ENCODE assay signal across 10 cellular contexts in genomic region chr17:81487089-81487486, GRCh38. TPM values are rescaled to one million over a fixed set of nuclear protein-coding genes. Genes with fewer than 3 reads are reported as not detected.
A peak's percentile ranks its signal among the peaks of the same experiment; 100 is the strongest.
DNase-seq lines count a peak whose midpoint lies in the region; ATAC-seq and TF ChIP-seq lines count a peak whose summit lies in the region.
"Had no signal": no experiment of that assay in that cellular context is flagged by ENCODE, and none has a peak within 500 bp of the region (broad histone marks: within the 10 kb centered on the region; RNA-seq: fewer than 3 reads in every experiment).

No MANE protein-coding gene starts in this region.

- peak overlapping the region in 9 of 12 donors; percentile 60 to 91 (median 79) for H3K4me3 ChIP-seq in heart left ventricle
- H3K4me3 ChIP-seq in heart right ventricle, result peak overlapping the region in 5 of 10 donors; percentile 69 to 84 (median 79)
- peak overlapping the region; percentile 74 for H3K4me3 ChIP-seq in lower lobe of right lung

- TF ChIP-seq POLR2A in heart left ventricle (IDR thresholded peaks at IDR 0.05), result no peak

- H3K27ac ChIP-seq in heart left ventricle (peak overlapping the region in 1 of 12 donors; percentile 96), heart right ventricle (peak overlapping the region in 1 of 10 donors; percentile 39), lower lobe of right lung (no peak overlapping the region)

- no peaks in the 10 kb centered on the region for H3K27me3 ChIP-seq in heart left ventricle
- peaks cover 0 to 21% (median 0%) of the 10 kb centered on the region in 7 donors for H3K27me3 ChIP-seq in heart right ventricle
- no peaks in the 10 kb centered on the region for H3K27me3 ChIP-seq in lower lobe of right lung (ENCODE audit: low read depth)

- ATAC-seq in heart left ventricle (no peak), heart right ventricle (no peak), T-helper 17 cell (no peak), lower lobe of right lung (no peak), HG02623 (IDR thresholded peaks at IDR 0.05; ENCODE audit: unreplicated experiment) (no peak)

- TF ChIP-seq CTCF in heart left ventricle (IDR thresholded peaks at IDR 0.05) (no peak), heart right ventricle (IDR thresholded peaks at IDR 0.05) (no peak), lower lobe of right lung (IDR thresholded peaks at IDR 0.05) (no peak), type B pancreatic cell (conservative IDR thresholded peaks at IDR 0.05) (no peak)

- peaks cover 0 to 53% (median 35%) of the 10 kb centered on the region in 12 donors for H3K4me1 ChIP-seq in heart left ventricle
- peaks cover 10 to 57% (median 47%) of the 10 kb centered on the region in 9 donors for H3K4me1 ChIP-seq in heart right ventricle
- H3K4me1 ChIP-seq in lower lobe of right lung, result peaks cover 34% of the 10 kb centered on the region

- intact Hi-C loops in heart left ventricle (cut with DNase I), result loop anchor here in 4 of 10 donors (2.0 to 10.0 kb wide), 3 partner anchors 65 to 192 kb away; partner anchors contain the start of genes SLC38A10 (in 2 of the 4), BAHCC1 (in 1 of the 4) and FAAP100 (in 1 of the 4)
- intact Hi-C loops in heart right ventricle (cut with DNase I), result loop anchor here in 6 of 10 donors (2.0 to 10.0 kb wide), 5 partner anchors 82 to 342 kb away; partner anchors contain the start of gene SLC38A10 (in 2 of the 6)
- intact Hi-C loops in lower lobe of right lung (cut with DNase I), result no loop called here

- H3K36me3 Mint-ChIP-seq in T-helper 17 cell (ENCODE audit: low read depth) (no peaks in the 10 kb centered on the region), type B pancreatic cell (no peaks in the 10 kb centered on the region)

- H3K4me3 Mint-ChIP-seq in T-helper 17 cell (peak overlapping the region; percentile 75), type B pancreatic cell (peak overlapping the region; percentile 59)

- H3K27me3 Mint-ChIP-seq in T-helper 17 cell, result peaks cover 9% of the 10 kb centered on the region
- peaks cover 13% of the 10 kb centered on the region for H3K27me3 Mint-ChIP-seq in type B pancreatic cell

- H3K4me1 Mint-ChIP-seq in T-helper 17 cell (peaks cover 6% of the 10 kb centered on the region), type B pancreatic cell (ENCODE audit: unreplicated experiment) (peaks cover 33% of the 10 kb centered on the region)

- no peaks in the 10 kb centered on the region for H3K9me3 Mint-ChIP-seq in type B pancreatic cell

- H3K9me3 ChIP-seq in heart left ventricle (no peaks in the 10 kb centered on the region), heart right ventricle (no peaks in the 10 kb centered on the region), T-helper 17 cell (ENCODE audit: control insufficient read depth, low read length, poor library complexity, severe bottlenecking) (no peaks in the 10 kb centered on the region), lower lobe of right lung (no peaks in the 10 kb centered on the region)

- DNase-seq in heart left ventricle (no peak), heart right ventricle (no peak), T-helper 17 cell (no peak), lower lobe of right lung (no peak), type B pancreatic cell (ENCODE audit: extremely low spot score, unreplicated experiment) (no peak), DMS 273 treated with DMSO at 0.1 percent for 48 hours (lab: John Stamatoyannopoulos, UW) (no peak)
- no peak for DNase-seq in NK-92 treated with Interleukin-12 subunit alpha and Interleukin-12 subunit beta, amount 100 ng/mL, for 24 hours (lab: John Stamatoyannopoulos, UW)
- DNase-seq: NCI-H187 treated with DMSO at 0.1 percent for 48 hours had no signal

- WGBS in heart left ventricle, 4 donors, result 74 to 86% (median 80%) methylated on average over 10 of the region's 10 CpGs
- WGBS in heart right ventricle, 2 donors, result 80 to 90% methylated on average over 10 of the region's 10 CpGs

- no peaks in the 10 kb centered on the region for H3K36me3 ChIP-seq in heart left ventricle
- H3K36me3 ChIP-seq in heart right ventricle, result no peaks in the 10 kb centered on the region
- H3K36me3 ChIP-seq in lower lobe of right lung, result no peaks in the 10 kb centered on the region

- H3K27ac Mint-ChIP-seq in T-helper 17 cell (no peak overlapping the region), type B pancreatic cell (no peak overlapping the region)

RNA-seq across cellular contexts. Expression of gene ACTG1, which starts 25.5 kb away (rescaled TPM):
- total RNA-seq in heart left ventricle, result 1,000 to 10,000 TPM in 2 of 9 donors, 100 to 1,000 TPM in 7; 335 to 1,653 (median 423) TPM
- 1,000 to 10,000 TPM in 1 of 2 donors, 100 to 1,000 TPM in 1; 149 to 1,468 TPM for polyA plus RNA-seq in heart left ventricle
- 100 to 1,000 TPM; 298 to 959 (median 345) TPM for total RNA-seq in heart right ventricle
- polyA plus RNA-seq in heart right ventricle, result 1,000 to 10,000 TPM in 1 of 2 donors, 100 to 1,000 TPM in 1; 290 to 1,180 TPM
- 1,000 to 10,000 TPM; 1,202 to 1,502 TPM for total RNA-seq in T-helper 17 cell
- total RNA-seq in lower lobe of right lung, result 1,821 TPM
- total RNA-seq in type B pancreatic cell (ENCODE audit: low replicate concordance), result 3,089 and 3,451 TPM in 2 replicates

RNA-seq across cellular contexts. Expression of gene FSCN2, which starts 41.1 kb away (rescaled TPM):
- total RNA-seq in heart left ventricle (under 1 TPM in 6 of 9 donors, not detected in 3; 0.22 to 0.72 (median 0.45) TPM), heart right ventricle (1 to 10 TPM in 1 of 10 donors, under 1 TPM in 7, not detected in 2; 0.28 to 1.3 (median 0.45) TPM), T-helper 17 cell (under 1 TPM; 0.65 to 0.72 TPM), lower lobe of right lung (3.3 TPM), type B pancreatic cell (ENCODE audit: low replicate concordance) (3.6 and 3.8 TPM in 2 replicates)
- polyA plus RNA-seq in heart left ventricle (under 1 TPM; 0.28 to 0.42 TPM), heart right ventricle (under 1 TPM; 0.14 to 0.95 TPM)
- total RNA-seq: RPMI7951 had no signal
